ENCODE assay signal across 9 cellular contexts in genomic region chr11:130023204-130023603, GRCh38. TPM values are rescaled to one million over a fixed set of nuclear protein-coding genes. Genes with fewer than 3 reads are reported as not detected.
A peak's percentile ranks its signal among the peaks of the same experiment; 100 is the strongest.
DNase-seq lines count a peak whose midpoint lies in the region; ATAC-seq, FAIRE-seq and TF ChIP-seq lines count a peak whose summit lies in the region.
"Had no signal": no experiment of that assay in that cellular context is flagged by ENCODE, and none has a peak within 500 bp of the region (broad histone marks: within the 10 kb centered on the region; RNA-seq: fewer than 3 reads in every experiment).

No MANE protein-coding gene starts in this region.

- peak overlapping the region; percentile 19; the same call in 1 of the 2 replicates for H3K4me3 ChIP-seq in ACC112 (ENCODE audit: low read depth, low read length)
- H3K4me3 ChIP-seq in GM12878, result no peak overlapping the region

- no peak overlapping the region for H3K9ac ChIP-seq in GM12878 (ENCODE audit: control insufficient read depth, insufficient read depth, low read length)

- 0% methylated on average over 2 of the region's 2 CpGs for WGBS in GM12878 (ENCODE audit: insufficient coverage, insufficient replicate concordance, low lambda C conversion rate, missing lambda C conversion rate)

- H3K27ac ChIP-seq in ACC112 (ENCODE audit: low read depth, low read length) (peak overlapping the region; percentile 61), GM12878 (ENCODE audit: control insufficient read depth, insufficient read depth) (no peak overlapping the region)

- ATAC-seq in GM19397 (IDR thresholded peaks at IDR 0.05; ENCODE audit: unreplicated experiment), result peak; percentile 94
- ATAC-seq in HG03354 (IDR thresholded peaks at IDR 0.05; ENCODE audit: poor library complexity, severe bottlenecking, unreplicated experiment), result peak; percentile 99
- peak; percentile 98 for ATAC-seq in GM12878

- H3K4me1 ChIP-seq in ACC112 (ENCODE audit: control insufficient read depth, insufficient read depth, low read length, unreplicated experiment) (peaks cover 20% of the 10 kb centered on the region), GM12878 (ENCODE audit: control insufficient read depth, insufficient read depth, low read length) (peaks cover 5% of the 10 kb centered on the region)

- no peak for TF ChIP-seq CTCF in GM12878 (IDR thresholded peaks at IDR 0.05 in 2 of 3, conservative IDR thresholded peaks at IDR 0.05 in 1 of 3; ENCODE audit: control insufficient read depth in 2 of 3, extremely low read depth in 1 of 3, insufficient read depth in 1 of 3, low read depth in 3 of 3, low read length in 3 of 3)

- no peaks in the 10 kb centered on the region for H4K20me1 ChIP-seq in GM12878 (ENCODE audit: control insufficient read depth, insufficient read depth)

- in situ Hi-C loops in GM12878 (cut with MboI), result no loop called here

- peak; percentile 88 for DNase-seq in GM12878 (ENCODE audit: low read depth, low spot score)
- DNase-seq in COR-L47 (lab: John Stamatoyannopoulos, UW), result no peak
- DNase-seq in NCI-H187 treated with DMSO at 0.1 percent for 48 hours (lab: John Stamatoyannopoulos, UW), result no peak
- no peak for DNase-seq in NCI-H345 treated with DMSO at 0.1 percent for 48 hours (lab: John Stamatoyannopoulos, UW; ENCODE audit: unreplicated experiment)
- no peak for DNase-seq in posterior cingulate gyrus
- DNase-seq: DND-41 had no signal

- SMC1A ChIA-PET in GM12878 (lab: Charles Lee; ENCODE audit: uncharacterized antibody, unreplicated experiment), result interaction anchor here (1.7 kb wide), 1 partner anchor 109 kb away, joined by 3 read pairs; no protein-coding TSS in a partner anchor

- TF ChIP-seq RAD21 in GM12878 (IDR thresholded peaks at IDR 0.05; ENCODE audit: insufficient read depth, low read depth, low read length), result no peak

- no peaks in the 10 kb centered on the region for H3K36me3 ChIP-seq in ACC112 (ENCODE audit: insufficient read depth, low read length)
- H3K36me3 ChIP-seq in GM12878 (ENCODE audit: control insufficient read depth in 2 of 2, insufficient read depth in 2 of 2, low read length in 1 of 2), result no peaks in the 10 kb centered on the region

- RAD21 ChIA-PET in GM12878 (lab: Charles Lee; ENCODE audit: unreplicated experiment), result no interaction called here

- peak overlapping the region; percentile 54; the same call in 1 of the 2 replicates for H3K4me2 ChIP-seq in GM12878 (ENCODE audit: control insufficient read depth, insufficient read depth)

- POLR2A ChIA-PET in GM12878 (lab: Charles Lee), result no interaction called here

- TF ChIP-seq EP300 in GM12878 (IDR thresholded peaks at IDR 0.05; ENCODE audit: borderline replicate concordance in 1 of 2, control insufficient read depth in 1 of 2, low read depth in 2 of 2, low read length in 2 of 2), result no peak

- H3K79me2 ChIP-seq in ACC112 (ENCODE audit: control insufficient read depth, insufficient read depth, low read length, unreplicated experiment) (no peaks in the 10 kb centered on the region), GM12878 (ENCODE audit: control insufficient read depth, insufficient read depth, low read length) (no peaks in the 10 kb centered on the region)

- no TSS peak for BruUV-seq in GM12878 (replicated peaks; lab: Mats Ljungman, UMichigan)

- H3K27me3 ChIP-seq in ACC112 (ENCODE audit: insufficient read depth, low read length), result no peaks in the 10 kb centered on the region
- H3K27me3 ChIP-seq in GM12878 (replicated peaks in 1 of 2; ENCODE audit: control insufficient read depth in 2 of 2, insufficient read depth in 2 of 2, low read length in 1 of 2), result peaks cover 0 to 1% of the 10 kb centered on the region in 2 experiments; a peak in 2 of 4 replicates

- peak; percentile 90 for FAIRE-seq in GM12878 (lab: Jason Lieb, UNC)

- no peaks in the 10 kb centered on the region for H3K9me3 ChIP-seq in GM12878 (replicated peaks; ENCODE audit: control insufficient read depth, insufficient read depth, low read length)

- TF ChIP-seq POLR2A in GM12878 (IDR thresholded peaks at IDR 0.05; ENCODE audit: low read depth, low read length), result no peak

- intact Hi-C loops in GM12878 (cut with micrococcal nuclease; ENCODE audit: unreplicated experiment), result loop anchor here (1.0 kb wide), 1 partner anchor 19 kb away; no protein-coding TSS in a partner anchor
- intact Hi-C loops in posterior cingulate gyrus (cut with DNase I), result no loop called here

- CTCF ChIA-PET in GM12878 (lab: Yijun Ruan, JAX), result interaction anchor here (1.4 kb wide), 1 partner anchor 10 kb away, joined by 3 read pairs; no protein-coding TSS in a partner anchor

- H2AFZ ChIP-seq in ACC112 (ENCODE audit: low read length, unreplicated experiment) (no peak overlapping the region), GM12878 (ENCODE audit: control insufficient read depth, low read depth, low read length) (no peak overlapping the region)

TF ChIP-seq in GM12878, 131 proteins besides CTCF, POLR2A, EP300 and RAD21 (continues in another document):
- no peak for TF ChIP-seq KLF5 (IDR thresholded peaks at IDR 0.05; ENCODE audit: partially characterized antibody)
- peak; percentile 57; the same call in 1 of the 2 replicates for TF ChIP-seq ATF2 (IDR thresholded peaks at IDR 0.05; ENCODE audit: low read length)
- TF ChIP-seq SP1 (IDR thresholded peaks at IDR 0.05; ENCODE audit: low read depth, low read length), result no peak
- TF ChIP-seq, protein P1, sequence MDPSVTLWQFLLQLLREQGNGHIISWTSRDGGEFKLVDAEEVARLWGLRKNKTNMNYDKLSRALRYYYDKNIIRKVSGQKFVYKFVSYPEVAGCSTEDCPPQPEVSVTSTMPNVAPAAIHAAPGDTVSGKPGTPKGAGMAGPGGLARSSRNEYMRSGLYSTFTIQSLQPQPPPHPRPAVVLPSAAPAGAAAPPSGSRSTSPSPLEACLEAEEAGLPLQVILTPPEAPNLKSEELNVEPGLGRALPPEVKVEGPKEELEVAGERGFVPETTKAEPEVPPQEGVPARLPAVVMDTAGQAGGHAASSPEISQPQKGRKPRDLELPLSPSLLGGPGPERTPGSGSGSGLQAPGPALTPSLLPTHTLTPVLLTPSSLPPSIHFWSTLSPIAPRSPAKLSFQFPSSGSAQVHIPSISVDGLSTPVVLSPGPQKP (IDR thresholded peaks at IDR 0.05; ENCODE audit: low read depth, low read length), result no peak
- peak; percentile 31 to 35; a peak in 3 of 4 replicates for TF ChIP-seq IKZF2 (IDR thresholded peaks at IDR 0.05)
- TF ChIP-seq SRF (IDR thresholded peaks at IDR 0.05; ENCODE audit: low read depth in 2 of 2, low read length in 2 of 2), result no peak
- TF ChIP-seq PML (IDR thresholded peaks at IDR 0.05; ENCODE audit: low read length), result no peak
- TF ChIP-seq SPI1 (IDR thresholded peaks at IDR 0.05; ENCODE audit: borderline replicate concordance, insufficient read depth, low read depth, low read length), result no peak
- TF ChIP-seq MTA3 (IDR thresholded peaks at IDR 0.05; ENCODE audit: borderline replicate concordance, low read length), result 0 out of 2 replicates have a peak, but pooled peaks have one; percentile 48
- TF ChIP-seq FOXK2 (IDR thresholded peaks at IDR 0.05), result no peak
- no peak for TF ChIP-seq HDGF (IDR thresholded peaks at IDR 0.05)

RNA-seq across cellular contexts. Expression of gene PRDM10, which starts 20.6 kb away (rescaled TPM):
- 15.0 and 16.2 TPM in 2 replicates for total RNA-seq in GM12878 (2013; cell fraction: nucleolus; rRNA removed)
- total RNA-seq in GM12878 (2014; rRNA removed) (4.1 TPM in 2 replicates), GM12878 (2014; rRNA removed; fragmentation: Illumina TruSeq; extraction: Trizol) (3.5 TPM in 2 replicates), GM12878 (2021) (6.0 and 7.5 TPM in 2 replicates)
- 1.1 TPM for polyA plus RNA-seq in GM12878 (2011; ENCODE audit: low read depth)
- polyA plus RNA-seq in GM12878 (2011; rRNA removed) (5.3 and 6.2 TPM in 2 replicates), GM12878 (2014; fragmentation: Illumina TruSeq; extraction: Trizol) (4.3 and 4.4 TPM in 2 replicates), GM12878 (2014; fragmentation: Nextera tagmentation; extraction: Ambion mirVana) (1 to 10 TPM in 1 of 2 experiments, under 1 TPM in 1; 0.93 to 1.3 TPM), GM12878 (2014; rRNA removed) (3.4 and 5.0 TPM in 2 replicates), GM12878 (2016; fragmentation: Nextera tagmentation; extraction: Ambion mirVana) (1 to 10 TPM; 4.0 to 5.7 TPM)
- 6.3 and 11.0 TPM in 2 replicates for polyA plus RNA-seq in GM12878 (2011; cell fraction: cytosol; rRNA removed)
- polyA plus RNA-seq in GM12878 (2011; cell fraction: nucleus; rRNA removed), result 15.6 and 17.5 TPM in 2 replicates
- 1.9 and 2.9 TPM in 2 replicates for polyA plus RNA-seq in GM12878 (2012)
- 23.0 and 29.8 TPM in 2 replicates for polyA minus RNA-seq in GM12878 (2011; rRNA and poly(A)+ RNA removed)
- 5.6 and 8.3 TPM in 2 replicates for polyA minus RNA-seq in GM12878 (2011; cell fraction: cytosol; rRNA and poly(A)+ RNA removed)
- polyA minus RNA-seq in GM12878 (2011; cell fraction: nucleus; rRNA and poly(A)+ RNA removed), result 4.4 and 10.0 TPM in 2 replicates

RNA-seq across cellular contexts. Expression of gene APLP2, which starts 46.5 kb away (rescaled TPM):
- 21.8 and 22.1 TPM in 2 replicates for total RNA-seq in GM12878 (2013; cell fraction: nucleolus; rRNA removed)
- 17.7 and 18.2 TPM in 2 replicates for total RNA-seq in GM12878 (2014; rRNA removed)
- total RNA-seq in GM12878 (2014; rRNA removed; fragmentation: Illumina TruSeq; extraction: Trizol), result 15.9 and 17.1 TPM in 2 replicates
- 23.7 and 28.1 TPM in 2 replicates for total RNA-seq in GM12878 (2021)
- 14.5 TPM for polyA plus RNA-seq in GM12878 (2011; ENCODE audit: low read depth)
- 33.7 and 38.8 TPM in 2 replicates for polyA plus RNA-seq in GM12878 (2011; rRNA removed)
- 19.2 and 22.2 TPM in 2 replicates for polyA plus RNA-seq in GM12878 (2011; cell fraction: cytosol; rRNA removed)
- 20.6 and 26.6 TPM in 2 replicates for polyA plus RNA-seq in GM12878 (2011; cell fraction: nucleus; rRNA removed)
- 18.2 and 20.6 TPM in 2 replicates for polyA plus RNA-seq in GM12878 (2012)
- polyA plus RNA-seq in GM12878 (2014; fragmentation: Illumina TruSeq; extraction: Trizol), result 22.4 and 24.2 TPM in 2 replicates
- 1 to 10 TPM; 2.3 to 4.6 TPM for polyA plus RNA-seq in GM12878 (2014; fragmentation: Nextera tagmentation; extraction: Ambion mirVana)
- polyA plus RNA-seq in GM12878 (2014; rRNA removed), result 18.3 and 18.5 TPM in 2 replicates
- polyA plus RNA-seq in GM12878 (2016; fragmentation: Nextera tagmentation; extraction: Ambion mirVana), result 10 to 100 TPM; 28.2 to 29.3 TPM
- 18.9 and 41.3 TPM in 2 replicates for polyA minus RNA-seq in GM12878 (2011; rRNA and poly(A)+ RNA removed)
- polyA minus RNA-seq in GM12878 (2011; cell fraction: cytosol; rRNA and poly(A)+ RNA removed), result 6.7 and 7.9 TPM in 2 replicates
- polyA minus RNA-seq in GM12878 (2011; cell fraction: nucleus; rRNA and poly(A)+ RNA removed), result 5.7 and 8.2 TPM in 2 replicates
